19 cellular contexts compared by ENCODE assay signal in genomic region chr6:162264581-162264980, GRCh38.
"Had no signal": no experiment of that assay in that cellular context is flagged by ENCODE, and none has a peak within 500 bp of the region (broad histone marks: within the 10 kb centered on the region; RNA-seq: fewer than 3 reads in every experiment).

No MANE protein-coding gene starts in this region.

- H3K4me1 Mint-ChIP-seq: naive thymus-derived CD4-positive, alpha-beta T cell; stimulated activated memory B cell treated with anti-CD40 and anti-IgM and Interleukin-4, amounts not matched to agents 10 μg/mL and 1 μg/mL and 100 μg/mL, for 72 hours had no signal

- H2AFZ ChIP-seq: parathyroid adenoma had no signal

- H3K27ac Mint-ChIP-seq: effector memory CD8-positive, alpha-beta T cell; naive thymus-derived CD4-positive, alpha-beta T cell; stimulated activated memory B cell treated with anti-CD40 and anti-IgM and Interleukin-4, amounts not matched to agents 10 μg/mL and 1 μg/mL and 100 μg/mL, for 72 hours had no signal

- H3K9ac ChIP-seq: parathyroid adenoma had no signal

- H3K27me3 ChIP-seq: left lung, sigmoid colon, tibial nerve, upper lobe of left lung had no signal

- DNase-seq: cerebellar nuclear complex; cortex of kidney; effector memory CD8-positive, alpha-beta T cell; left cardiac atrium; left lung; mesenchymal stem cell; midbrain; naive thymus-derived CD4-positive, alpha-beta T cell; right cardiac atrium; sigmoid colon; stimulated activated CD4-positive, alpha-beta T cell treated with anti-CD3 and anti-CD28 coated beads, Interleukin-2, amount 100 ng/mL, for 24 hours; stimulated activated CD4-positive, alpha-beta T cell treated with anti-CD3 and anti-CD28 coated beads, Interleukin-4, amount 100 ng/mL, for 4 hours; stimulated activated naive CD8-positive, alpha-beta T cell treated with anti-CD3 and anti-CD28 coated beads, Interleukin-15, Interleukin-2, amounts not matched to agents 100 U/mL and 50 U/mL, for 24 hours; upper lobe of left lung had no signal

- ATAC-seq: effector memory CD8-positive, alpha-beta T cell; left lung; naive thymus-derived CD4-positive, alpha-beta T cell; right cardiac atrium; stimulated activated memory B cell treated with anti-CD40 and anti-IgM and Interleukin-4, amounts not matched to agents 10 μg/mL and 1 μg/mL and 100 μg/mL, for 72 hours; stimulated activated naive CD8-positive, alpha-beta T cell treated with anti-CD3 and anti-CD28 coated beads, Interleukin-15, Interleukin-2, amounts not matched to agents 100 U/mL and 50 U/mL, for 24 hours had no signal

- H3K9me3 ChIP-seq: prostate gland, sigmoid colon, thoracic aorta, tibial nerve, upper lobe of left lung had no signal

- H3K79me2 ChIP-seq: parathyroid adenoma had no signal

- H3K4me3 ChIP-seq: left lung, prostate gland, sigmoid colon, thoracic aorta, tibial nerve, upper lobe of left lung had no signal

- H3K27ac ChIP-seq: left lung, parathyroid adenoma, prostate gland, sigmoid colon, thoracic aorta, tibial nerve, upper lobe of left lung had no signal

- H3K27me3 Mint-ChIP-seq: effector memory CD8-positive, alpha-beta T cell; naive thymus-derived CD4-positive, alpha-beta T cell; stimulated activated memory B cell treated with anti-CD40 and anti-IgM and Interleukin-4, amounts not matched to agents 10 μg/mL and 1 μg/mL and 100 μg/mL, for 72 hours had no signal

- H3K4me1 ChIP-seq: left lung, parathyroid adenoma, prostate gland, sigmoid colon, tibial nerve, upper lobe of left lung had no signal

- H3K36me3 ChIP-seq: left lung, prostate gland, sigmoid colon, thoracic aorta, tibial nerve, upper lobe of left lung had no signal

- H3K4me3 Mint-ChIP-seq: effector memory CD8-positive, alpha-beta T cell; naive thymus-derived CD4-positive, alpha-beta T cell; stimulated activated memory B cell treated with anti-CD40 and anti-IgM and Interleukin-4, amounts not matched to agents 10 μg/mL and 1 μg/mL and 100 μg/mL, for 72 hours had no signal
